Comparison of ENCODE assay signal across 8 cellular contexts in the genomic region with DNA sequence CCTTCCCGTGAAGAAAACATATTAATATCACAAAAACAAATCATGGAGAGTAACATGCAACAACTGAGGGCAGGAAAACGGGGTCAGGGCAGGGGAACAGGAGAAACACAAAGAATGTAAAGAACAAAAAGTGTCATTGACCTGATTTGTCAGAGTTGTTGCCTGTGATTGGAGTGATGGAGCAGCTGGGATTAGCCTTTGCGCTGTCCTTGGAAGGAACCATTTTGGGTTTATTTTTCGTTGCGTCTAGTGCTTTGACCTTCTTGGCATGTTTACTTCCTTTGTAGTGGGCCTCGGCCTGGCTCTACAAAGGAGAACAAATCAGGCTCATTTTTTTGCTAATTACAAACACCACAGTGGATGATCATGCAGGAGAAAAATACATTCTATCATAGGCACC.
"Had no signal": no experiment of that assay in that cellular context is flagged by ENCODE, and none has a peak within 500 bp of the region (broad histone marks: within the 10 kb centered on the region; RNA-seq: fewer than 3 reads in every experiment).

No MANE protein-coding gene starts in this region.

- H2AFZ ChIP-seq: GM23338 had no signal

- H3K9me3 ChIP-seq: HAP-1 had no signal

- H3K4me2 ChIP-seq: GM23338 had no signal

- FAIRE-seq: HTR-8/SVneo, K562 had no signal

- H3K4me3 ChIP-seq: GM23338, HAP-1, K562 had no signal

- H3K36me3 ChIP-seq: HAP-1 had no signal

- DNase-seq: H7, IMR-90, KG1 had no signal

- ATAC-seq: GM23338, HCT116, K562 had no signal
